In the genomic region with DNA sequence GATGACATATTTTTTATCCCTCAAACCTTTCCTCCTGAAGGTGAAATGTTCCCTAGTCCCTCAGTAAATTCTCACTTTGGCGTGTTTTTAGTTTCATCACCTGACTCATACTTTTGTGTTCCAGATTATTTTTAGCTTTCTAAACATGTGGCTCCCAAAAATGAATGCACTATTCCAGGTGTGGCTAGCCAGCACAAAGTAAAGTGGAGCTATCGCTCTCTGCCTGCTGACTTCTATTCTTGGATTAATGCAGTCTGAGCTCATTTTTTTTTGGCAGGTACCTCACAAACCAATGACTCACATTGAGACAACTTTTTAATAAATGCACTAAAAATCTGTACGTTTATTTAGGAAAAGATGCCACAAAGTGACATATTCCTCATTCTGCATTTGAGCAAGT, we compare ENCODE assay signal across 18 cellular contexts.
"Had no signal": no experiment of that assay in that cellular context is flagged by ENCODE, and none has a peak within 500 bp of the region (broad histone marks: within the 10 kb centered on the region; RNA-seq: fewer than 3 reads in every experiment).

No MANE protein-coding gene starts in this region.

- H3K36me3 ChIP-seq: neutrophil, transverse colon had no signal

- H3K4me3 ChIP-seq: coronary artery, hepatocyte, smooth muscle cell, transverse colon had no signal

- H3K27ac Mint-ChIP-seq: activated CD8-positive, alpha-beta memory T cell treated with anti-CD3 and anti-CD28 coated beads, Interleukin-2, amount 10 ng/mL, durations not matched to agents 7 days and 5 days; activated naive CD8-positive, alpha-beta T cell treated with anti-CD3 and anti-CD28 coated beads for 36 hours; mesothelial cell of epicardium; stimulated activated effector memory CD8-positive, alpha-beta T cell treated with anti-CD3 and anti-CD28 coated beads, Interleukin-12 subunit alpha, Interleukin-12 subunit beta, amount 100 ng/mL, for 72 hours had no signal

- H3K4me1 Mint-ChIP-seq: mesothelial cell of epicardium had no signal

- H3K27ac ChIP-seq: coronary artery, hepatocyte, neutrophil, transverse colon had no signal

- H3K27me3 ChIP-seq: hepatocyte, transverse colon had no signal

- FAIRE-seq: endothelial cell of umbilical vein had no signal

- H3K4me2 ChIP-seq: hepatocyte, smooth muscle cell had no signal

- H2AFZ ChIP-seq: hepatocyte had no signal

- H3K9me3 ChIP-seq: neutrophil, transverse colon had no signal

- H3K4me1 ChIP-seq: transverse colon had no signal

- H3K9me3 Mint-ChIP-seq: stimulated activated effector memory CD8-positive, alpha-beta T cell treated with anti-CD3 and anti-CD28 coated beads, Interleukin-12 subunit alpha, Interleukin-12 subunit beta, amount 100 ng/mL, for 72 hours had no signal

- H3K79me2 ChIP-seq: hepatocyte had no signal

- DNase-seq: activated CD4-positive, alpha-beta T cell treated with anti-CD3 and anti-CD28 coated beads, Interleukin-2, amount 50 U/mL, for 48 hours; activated CD8-positive, alpha-beta memory T cell treated with anti-CD3 and anti-CD28 coated beads, Interleukin-2, amount 10 ng/mL, durations not matched to agents 7 days and 5 days; activated gamma-delta T cell treated with Interleukin-2 at 50 U/mL for 16 hours; activated naive CD8-positive, alpha-beta T cell treated with anti-CD3 and anti-CD28 coated beads for 36 hours; activated T-cell treated with anti-CD3 and anti-CD28 coated beads, Interleukin-2, amount 50 U/mL, for 48 hours; central memory CD4-positive, alpha-beta T cell; effector CD4-positive, alpha-beta T cell; posterior cingulate gyrus; right cardiac atrium; transverse colon had no signal

- ATAC-seq: activated CD4-positive, CD25-positive, alpha-beta regulatory T cell treated with anti-CD3 and anti-CD28 coated beads, Interleukin-2, amount 50 U/mL, for 24 hours; activated CD8-positive, alpha-beta memory T cell treated with anti-CD3 and anti-CD28 coated beads, Interleukin-2, amount 10 ng/mL, durations not matched to agents 7 days and 5 days; right cardiac atrium; stimulated activated effector memory CD8-positive, alpha-beta T cell treated with anti-CD3 and anti-CD28 coated beads, Interleukin-12 subunit alpha, Interleukin-12 subunit beta, amount 100 ng/mL, for 72 hours had no signal

- H3K36me3 Mint-ChIP-seq: activated naive CD8-positive, alpha-beta T cell treated with anti-CD3 and anti-CD28 coated beads for 36 hours; mesothelial cell of epicardium had no signal

- H3K4me3 Mint-ChIP-seq: activated CD8-positive, alpha-beta memory T cell treated with anti-CD3 and anti-CD28 coated beads, Interleukin-2, amount 10 ng/mL, durations not matched to agents 7 days and 5 days; activated naive CD8-positive, alpha-beta T cell treated with anti-CD3 and anti-CD28 coated beads for 36 hours; mesothelial cell of epicardium; stimulated activated effector memory CD8-positive, alpha-beta T cell treated with anti-CD3 and anti-CD28 coated beads, Interleukin-12 subunit alpha, Interleukin-12 subunit beta, amount 100 ng/mL, for 72 hours had no signal
